In the genomic region with DNA sequence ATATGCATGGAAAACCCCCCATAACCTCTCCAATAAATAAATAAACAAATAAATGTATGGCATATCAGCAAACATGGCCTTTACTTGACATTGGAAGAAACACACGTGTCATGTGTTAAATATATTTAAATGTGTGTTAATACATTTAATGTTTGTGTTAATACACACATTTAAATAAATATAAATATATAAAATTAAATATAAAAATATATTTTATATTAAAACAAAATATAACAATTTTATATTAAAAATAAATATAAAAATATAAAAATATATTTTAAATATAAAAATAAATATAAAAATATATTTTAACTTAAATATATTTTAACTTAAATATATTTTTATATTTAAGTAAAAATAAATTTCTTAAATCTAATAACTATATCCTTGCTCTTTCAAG, we compare ENCODE assay signal across 27 cellular contexts.
DNase-seq lines count a peak whose midpoint lies in the region; ATAC-seq, FAIRE-seq and TF ChIP-seq lines count a peak whose summit lies in the region.
"Had no signal": no experiment of that assay in that cellular context is flagged by ENCODE, and none has a peak within 500 bp of the region (broad histone marks: within the 10 kb centered on the region; RNA-seq: fewer than 3 reads in every experiment).

No MANE protein-coding gene starts in this region.

- H3K4me1 ChIP-seq in pancreas, result no peaks in the 10 kb centered on the region
- no peaks in the 10 kb centered on the region for H3K4me1 ChIP-seq in CD4-positive, alpha-beta memory T cell (ENCODE audit: insufficient read depth, low read length)
- H3K4me1 ChIP-seq: A549; BE2C; BLaER1 treated with 17β-estradiol and CSF1 and Interleukin-3, amounts not matched to agents 10 nM and 100 nM had no signal

- H3K27ac Mint-ChIP-seq in CD4-positive, alpha-beta memory T cell, result no peak overlapping the region
- H3K27ac Mint-ChIP-seq: CD14-positive monocyte; CD4-positive, alpha-beta T cell had no signal

- no peak for ATAC-seq in pancreas
- ATAC-seq in SK-N-SH treated with all-trans-retinoic acid at 6 μM for 48 hours, result no peak
- ATAC-seq in GM21367 (IDR thresholded peaks at IDR 0.05; ENCODE audit: unreplicated experiment), result no peak
- no peak for ATAC-seq in GM21528 (IDR thresholded peaks at IDR 0.05; ENCODE audit: low FRiP score, unreplicated experiment)
- ATAC-seq: A549, GM12878 had no signal

- no peaks in the 10 kb centered on the region for H3K27me3 ChIP-seq in pancreas
- H3K27me3 ChIP-seq in CD4-positive, alpha-beta memory T cell (ENCODE audit: insufficient read depth, low read length), result no peaks in the 10 kb centered on the region
- H3K27me3 ChIP-seq: BE2C; BLaER1 treated with 17β-estradiol and CSF1 and Interleukin-3, amounts not matched to agents 10 nM and 100 nM had no signal

- H3K27me3 Mint-ChIP-seq in CD4-positive, alpha-beta memory T cell, result no peaks in the 10 kb centered on the region
- H3K27me3 Mint-ChIP-seq: CD4-positive, alpha-beta T cell had no signal

- no peaks in the 10 kb centered on the region for H3K9me3 ChIP-seq in pancreas
- no peaks in the 10 kb centered on the region for H3K9me3 ChIP-seq in CD4-positive, alpha-beta memory T cell (ENCODE audit: control insufficient read depth in 1 of 2, low read length in 2 of 2)
- H3K9me3 ChIP-seq: A549, BE2C had no signal

- intact Hi-C loops in pancreas (cut with DNase I), result no loop called here
- intact Hi-C loops in CD4-positive, alpha-beta memory T cell (cut with micrococcal nuclease), result no loop called here

- 78 to 80% methylated on average over 1 of the region's 1 CpG for WGBS in pancreas, 2 donors

- no peaks in the 10 kb centered on the region for H3K36me3 Mint-ChIP-seq in CD4-positive, alpha-beta memory T cell
- H3K36me3 Mint-ChIP-seq: CD14-positive monocyte had no signal

- H3K36me3 ChIP-seq in pancreas, result no peaks in the 10 kb centered on the region
- H3K36me3 ChIP-seq in CD4-positive, alpha-beta memory T cell (ENCODE audit: insufficient read depth, low read length), result no peaks in the 10 kb centered on the region
- H3K36me3 ChIP-seq: BE2C; BLaER1 treated with 17β-estradiol and CSF1 and Interleukin-3, amounts not matched to agents 10 nM and 100 nM had no signal

- no peak overlapping the region for H3K4me3 ChIP-seq in pancreas
- no peak overlapping the region for H3K4me3 ChIP-seq in CD4-positive, alpha-beta memory T cell (ENCODE audit: low read length in 2 of 2)
- H3K4me3 ChIP-seq: A549; BLaER1 treated with 17β-estradiol and CSF1 and Interleukin-3, amounts not matched to agents 10 nM and 100 nM; GM12878; GM23248 had no signal

- H3K9me3 Mint-ChIP-seq in CD4-positive, alpha-beta memory T cell, result peaks cover 0 to 9% (median 5%) of the 10 kb centered on the region in 8 donors

- no peak for TF ChIP-seq CTCF in pancreas (IDR thresholded peaks at IDR 0.05)

- CTCF ChIA-PET in CD4-positive, alpha-beta memory T cell (lab: Charles Lee; ENCODE audit: partially characterized antibody), result no interaction called here

- FAIRE-seq in A204.1 (lab: Jason Lieb, UNC) (peak; percentile 99), TTC549 (lab: Jason Lieb, UNC) (peak; percentile 98), endometrium (lab: Jason Lieb, UNC) (peak; percentile 93), pancreas (lab: Jason Lieb, UNC) (peak; percentile 98)
- FAIRE-seq: A549, GM12878, GM19239, H1 had no signal

- no peak overlapping the region for H3K4me3 Mint-ChIP-seq in CD4-positive, alpha-beta memory T cell
- H3K4me3 Mint-ChIP-seq: CD14-positive monocyte; CD4-positive, alpha-beta T cell had no signal

- no peak overlapping the region for H3K27ac ChIP-seq in pancreas
- no peak overlapping the region for H3K27ac ChIP-seq in CD4-positive, alpha-beta memory T cell (ENCODE audit: low read depth, low read length)
- H3K27ac ChIP-seq: 22Rv1; A549; BLaER1 treated with 17β-estradiol and CSF1 and Interleukin-3, amounts not matched to agents 10 nM and 100 nM; GM23248 had no signal

- POLR2A ChIA-PET in CD4-positive, alpha-beta memory T cell (lab: Charles Lee; ENCODE audit: partially characterized antibody), result no interaction called here

- H3K4me1 Mint-ChIP-seq in CD4-positive, alpha-beta memory T cell, result no peaks in the 10 kb centered on the region
- H3K4me1 Mint-ChIP-seq: CD14-positive monocyte had no signal

- DNase-seq in pancreas, result no peak
- no peak for DNase-seq in CD4-positive, alpha-beta memory T cell
- DNase-seq: ACHN; AML-193; BE2C; Calu3; CD4-positive, alpha-beta T cell; COR-L47; DMS153; DND-41; GDM1; GM23248; H7; HCEC 1CT had no signal

TF ChIP-seq in SK-N-SH treated with all-trans-retinoic acid at 6 μM for 48 hours, 23 proteins besides CTCF, POLR2A, EP300 and RAD21:
- TF ChIP-seq POU6F1 (CRISPR knock-in tag; IDR thresholded peaks at IDR 0.05; ENCODE audit: borderline replicate concordance, low read depth) (no peak), BACH2 (CRISPR knock-in tag; IDR thresholded peaks at IDR 0.05; ENCODE audit: borderline replicate concordance) (no peak), OSR1 (CRISPR knock-in tag; IDR thresholded peaks at IDR 0.05) (no peak), ISL1 (CRISPR knock-in tag; IDR thresholded peaks at IDR 0.05) (no peak)
